Comparison of ENCODE assay signal across 8 cellular contexts in the genomic region with DNA sequence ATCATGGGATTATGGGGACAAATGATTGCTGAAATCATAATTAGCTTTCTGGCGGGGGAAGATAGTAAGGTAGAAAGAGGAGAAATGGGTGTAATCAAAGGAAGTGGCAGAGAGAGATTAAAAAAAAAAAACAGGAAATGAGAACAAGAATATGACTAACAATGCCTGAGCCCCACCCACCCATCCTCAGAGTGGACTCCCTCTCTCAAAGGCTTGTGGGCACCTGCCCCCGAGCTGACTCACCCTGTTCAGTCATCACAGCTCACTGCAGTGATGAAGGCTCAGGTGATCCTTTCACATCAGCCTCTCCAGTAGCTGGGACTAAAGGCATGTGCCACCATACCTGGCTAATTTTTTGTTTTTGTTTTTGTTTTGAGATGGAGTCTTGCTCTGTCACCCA. TPM values are rescaled to one million over a fixed set of nuclear protein-coding genes. Genes with fewer than 3 reads are reported as not detected.
DNase-seq lines count a peak whose midpoint lies in the region; ATAC-seq, FAIRE-seq and TF ChIP-seq lines count a peak whose summit lies in the region.

No MANE protein-coding gene starts in this region.

- H3K4me3 ChIP-seq in DND-41 (ENCODE audit: low read depth in 1 of 2, low read length in 2 of 2) (no peak overlapping the region), astrocyte (ENCODE audit: insufficient read depth, low read depth, low read length) (no peak overlapping the region), lower leg skin (ENCODE audit: low read depth, poor library complexity, severe bottlenecking) (no peak overlapping the region)

- peak; percentile 92 for ATAC-seq in DND-41 (ENCODE audit: insufficient read depth, low read depth)
- ATAC-seq in GM21528 (IDR thresholded peaks at IDR 0.05; ENCODE audit: low FRiP score, unreplicated experiment): peak; percentile 89
- ATAC-seq in sciatic nerve: no peak

- TF ChIP-seq CTCF in DND-41 (IDR thresholded peaks at IDR 0.05; ENCODE audit: borderline replicate concordance, extremely low read depth, low read length, poor library complexity, severe bottlenecking) (no peak), astrocyte (IDR thresholded peaks at IDR 0.05; ENCODE audit: insufficient read depth, low read depth, low read length) (no peak), lower leg skin (IDR thresholded peaks at IDR 0.05) (no peak)

- no peaks in the 10 kb centered on the region for H3K27me3 Mint-ChIP-seq in astrocyte (ENCODE audit: low read depth, unreplicated experiment)

- intact Hi-C loops in lower leg skin (cut with DNase I; ENCODE audit: low total_unique reads) (no loop called here), sciatic nerve (cut with DNase I) (no loop called here)

- 35% methylated on average over 2 of the region's 2 CpGs for WGBS in lower leg skin, 2 donors

- H3K27ac ChIP-seq in DND-41 (ENCODE audit: low read length): no peak overlapping the region
- H3K27ac ChIP-seq in astrocyte (ENCODE audit: low read depth, low read length): peak overlapping the region; percentile 19

- H4K20me1 ChIP-seq in DND-41 (ENCODE audit: insufficient read depth, low read length): no peaks in the 10 kb centered on the region
- H4K20me1 ChIP-seq in astrocyte (ENCODE audit: insufficient read depth, low read length): no peaks in the 10 kb centered on the region

- H3K4me2 ChIP-seq in DND-41 (ENCODE audit: insufficient read depth, low read length): no peak overlapping the region
- H3K4me2 ChIP-seq in astrocyte (ENCODE audit: low read length): no peak overlapping the region

- no peaks in the 10 kb centered on the region for H3K9me3 Mint-ChIP-seq in astrocyte (ENCODE audit: unreplicated experiment)

- no peak for FAIRE-seq in astrocyte (lab: Jason Lieb, UNC)

- H3K36me3 Mint-ChIP-seq in astrocyte (ENCODE audit: low read depth, unreplicated experiment): peaks cover 23% of the 10 kb centered on the region

- no peak overlapping the region for H3K27ac Mint-ChIP-seq in astrocyte (ENCODE audit: unreplicated experiment)

- H3K4me1 ChIP-seq in DND-41 (ENCODE audit: insufficient read depth, low read length): peaks cover 10% of the 10 kb centered on the region
- peaks cover 10% of the 10 kb centered on the region for H3K4me1 ChIP-seq in astrocyte (ENCODE audit: insufficient read depth, low read length)

- H3K27me3 ChIP-seq in DND-41 (ENCODE audit: insufficient read depth, low read length, poor library complexity) (no peaks in the 10 kb centered on the region), astrocyte (ENCODE audit: insufficient read depth, low read length) (no peaks in the 10 kb centered on the region)

- H3K4me3 Mint-ChIP-seq in astrocyte (ENCODE audit: unreplicated experiment): no peak overlapping the region

- H3K9me3 ChIP-seq in DND-41 (ENCODE audit: insufficient read depth, low read length, severe bottlenecking) (peaks cover 13% of the 10 kb centered on the region), astrocyte (ENCODE audit: insufficient read depth, low read depth, low read length) (no peaks in the 10 kb centered on the region)

- DNase-seq in DND-41 (peak; percentile 73), HT-29 (ENCODE audit: low spot score) (peak; percentile 95), T-helper 22 cell (ENCODE audit: low read depth) (peak; percentile 94), astrocyte (ENCODE audit: low read depth) (peak; percentile 92), lower leg skin (ENCODE audit: low spot score in 2 of 2) (peak; percentile 86 to 91), sciatic nerve (ENCODE audit: low spot score) (no peak)
- peak; percentile 93 for DNase-seq in stimulated activated naive CD4-positive, alpha-beta T cell treated with Interleukin-2 at 50 U/mL for 16 hours (lab: John Stamatoyannopoulos, UW)

- H3K4me1 Mint-ChIP-seq in astrocyte (ENCODE audit: low read depth, unreplicated experiment): peaks cover 17% of the 10 kb centered on the region

- H2AFZ ChIP-seq in DND-41 (ENCODE audit: low read depth, low read length) (no peak overlapping the region), astrocyte (ENCODE audit: low read depth, low read length) (no peak overlapping the region)

- no peak for TF ChIP-seq POLR2A in lower leg skin (IDR thresholded peaks at IDR 0.05)

- H3K79me2 ChIP-seq in DND-41 (ENCODE audit: insufficient read depth, low read length): no peaks in the 10 kb centered on the region
- no peaks in the 10 kb centered on the region for H3K79me2 ChIP-seq in astrocyte (ENCODE audit: insufficient read depth, low read length)

- H3K9ac ChIP-seq in DND-41 (ENCODE audit: low read depth, low read length): no peak overlapping the region
- no peak overlapping the region for H3K9ac ChIP-seq in astrocyte (ENCODE audit: low read length)

- peaks cover 14% of the 10 kb centered on the region for H3K36me3 ChIP-seq in DND-41 (ENCODE audit: insufficient read depth, low read length)
- peaks cover 2% of the 10 kb centered on the region for H3K36me3 ChIP-seq in astrocyte (ENCODE audit: insufficient read depth, low read length)

RNA-seq across cellular contexts. Expression of a gene that starts 26.4 kb away (rescaled TPM):
- total RNA-seq in HT-29 (2014; rRNA removed; shearing (Covaris generic)): 1,597 and 1,598 TPM in 2 replicates
- 2,316 and 2,540 TPM in 2 replicates for total RNA-seq in astrocyte
- 1,000 to 10,000 TPM; 2,307 to 2,977 (median 2,645) TPM for total RNA-seq in lower leg skin
- 3,518 TPM for total RNA-seq in sciatic nerve

RNA-seq across cellular contexts. Expression of a gene that starts 50.8 kb away (rescaled TPM):
- total RNA-seq in HT-29 (2014; rRNA removed; shearing (Covaris generic)): 1.1 and 4.1 TPM in 2 replicates
- total RNA-seq in astrocyte: 14.3 and 15.9 TPM in 2 replicates
- 10 to 100 TPM in 3 of 4 donors, 1 to 10 TPM in 1; 8.0 to 23.3 (median 20.4) TPM for total RNA-seq in lower leg skin
- 28.8 TPM for total RNA-seq in sciatic nerve
